Comparison of ENCODE assay signal across 2 cellular contexts in genomic region chr17:36934144-36934758, GRCh38.
TF ChIP-seq lines count a peak whose summit lies in the region.

No MANE protein-coding gene starts in this region.

TF ChIP-seq in IMR-90, 13 proteins besides CTCF, POLR2A, EP300 and RAD21:
- TF ChIP-seq RCOR1 (IDR thresholded peaks at IDR 0.05; ENCODE audit: insufficient replicate concordance, low read length) (no peak), BHLHE40 (IDR thresholded peaks at IDR 0.05; ENCODE audit: low read depth, low read length) (no peak), CEBPB (IDR thresholded peaks at IDR 0.05; ENCODE audit: low read depth, low read length) (no peak), SMC3 (IDR thresholded peaks at IDR 0.05; ENCODE audit: low read depth, low read length) (no peak), FOS (IDR thresholded peaks at IDR 0.05; ENCODE audit: low read depth, low read length) (no peak), USF2 (IDR thresholded peaks at IDR 0.05; ENCODE audit: low read depth, low read length) (no peak), MAFK (IDR thresholded peaks at IDR 0.05; ENCODE audit: low read depth, low read length) (no peak), ELK1 (IDR thresholded peaks at IDR 0.05; ENCODE audit: borderline replicate concordance, low read depth, low read length) (no peak)

TF ChIP-seq in neural cell, 6 proteins besides CTCF, POLR2A, EP300 and RAD21 (continued from another document):
- TF ChIP-seq REST (IDR thresholded peaks at IDR 0.05; ENCODE audit: borderline replicate concordance) (no peak), MXI1 (conservative IDR thresholded peaks at IDR 0.05; ENCODE audit: poor library complexity, severe bottlenecking) (no peak), EZH2 (IDR thresholded peaks at IDR 0.05; ENCODE audit: borderline replicate concordance, insufficient read depth, low read length, poor library complexity, severe bottlenecking) (no peak), TAF1 (IDR thresholded peaks at IDR 0.05; ENCODE audit: low read depth) (no peak), POLR2AphosphoS5 (IDR thresholded peaks at IDR 0.05) (no peak)
TF ChIP-seq in neural cell: peak in this region for 0.
